In the genomic region with DNA sequence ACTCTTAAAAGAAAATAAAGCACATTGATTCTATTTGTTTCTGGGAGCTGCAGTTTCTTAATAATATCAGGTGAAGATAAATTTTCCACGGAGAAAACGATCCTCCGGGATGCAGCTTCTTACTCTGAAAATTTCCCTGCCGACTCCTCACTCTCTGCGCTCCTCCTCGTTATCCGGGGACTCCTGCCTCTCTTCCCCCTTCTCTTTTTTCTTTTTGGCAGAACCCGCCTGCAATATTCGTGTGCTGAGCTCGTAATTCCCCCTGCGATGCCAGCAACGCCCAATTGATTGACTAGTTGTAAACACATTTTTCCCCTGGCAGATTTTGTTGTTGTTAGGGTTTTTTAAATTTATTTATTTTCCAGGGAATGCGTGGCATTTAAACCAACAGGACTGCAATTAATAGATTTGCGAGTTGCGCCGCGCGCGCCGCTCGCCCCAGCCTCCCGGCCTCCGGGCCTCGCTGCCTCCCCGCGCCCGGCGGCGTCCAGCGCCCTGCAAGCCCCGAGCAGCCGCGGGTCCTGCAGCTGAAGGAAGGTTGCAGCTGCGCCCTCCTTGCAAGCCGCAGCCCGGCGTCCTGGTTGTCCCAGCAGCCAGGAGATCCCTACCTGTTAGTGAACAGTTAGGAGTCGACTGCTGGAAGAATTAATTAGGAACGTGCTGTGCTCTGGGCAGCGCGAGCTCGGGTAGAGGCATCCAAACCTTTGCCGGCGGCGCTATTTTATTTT, we compare ENCODE assay signal across 11 cellular contexts. TPM values are rescaled to one million over a fixed set of nuclear protein-coding genes. Genes with fewer than 3 reads are reported as not detected.
DNase-seq lines count a peak whose midpoint lies in the region; ATAC-seq and TF ChIP-seq lines count a peak whose summit lies in the region.
"Had no signal": no experiment of that assay in that cellular context is flagged by ENCODE, and none has a peak within 500 bp of the region (broad histone marks: within the 10 kb centered on the region; RNA-seq: fewer than 3 reads in every experiment).

No MANE protein-coding gene starts in this region.

- POLR2A ChIA-PET in SK-N-SH (lab: Yijun Ruan, JAX): no interaction called here
- POLR2A ChIA-PET in activated CD4-positive, alpha-beta memory T cell treated with anti-CD3 and anti-CD28 coated beads for 36 hours (lab: Charles Lee): no interaction called here

- H2AFZ ChIP-seq in SK-N-SH (ENCODE audit: low read depth): no peak overlapping the region

- H3K36me3 Mint-ChIP-seq in activated CD4-positive, alpha-beta memory T cell treated with anti-CD3 and anti-CD28 coated beads for 36 hours: no peaks in the 10 kb centered on the region

- H3K4me1 Mint-ChIP-seq in activated CD4-positive, alpha-beta memory T cell treated with anti-CD3 and anti-CD28 coated beads for 36 hours (ENCODE audit: low read depth): peaks cover 8% of the 10 kb centered on the region

- peaks cover 18% of the 10 kb centered on the region; the same call in 1 of the 2 replicates for H4K20me1 ChIP-seq in SK-N-SH (ENCODE audit: insufficient read depth)

- peak overlapping the region; percentile 10 for H3K4me3 Mint-ChIP-seq in activated CD4-positive, alpha-beta memory T cell treated with anti-CD3 and anti-CD28 coated beads for 36 hours

- H3K4me2 ChIP-seq in SK-N-SH: peak overlapping the region; percentile 97

- H3K27me3 Mint-ChIP-seq in activated CD4-positive, alpha-beta memory T cell treated with anti-CD3 and anti-CD28 coated beads for 36 hours: peaks cover 55% of the 10 kb centered on the region

- no peak for TF ChIP-seq RAD21 in SK-N-SH (IDR thresholded peaks at IDR 0.05; ENCODE audit: low read length)

- H3K27me3 ChIP-seq in SK-N-SH (ENCODE audit: insufficient read depth) (no peaks in the 10 kb centered on the region), right cardiac atrium (ENCODE audit: control insufficient read depth, insufficient read depth) (no peaks in the 10 kb centered on the region)

- no peaks in the 10 kb centered on the region for H3K9me2 ChIP-seq in SK-N-SH

- H3F3A ChIP-seq in SK-N-SH (replicated peaks; ENCODE audit: insufficient read depth): no peaks in the 10 kb centered on the region

- H3K9me3 ChIP-seq in SK-N-SH (no peaks in the 10 kb centered on the region), right cardiac atrium (ENCODE audit: control insufficient read depth, low read length) (no peaks in the 10 kb centered on the region)

- H3K9ac ChIP-seq in SK-N-SH: no peak overlapping the region

- no peaks in the 10 kb centered on the region for H3K36me3 ChIP-seq in SK-N-SH (replicated peaks in 1 of 2; ENCODE audit: control insufficient read depth in 1 of 2, insufficient read depth in 2 of 2, low read length in 1 of 2)

- H3K4me1 ChIP-seq in SK-N-SH (ENCODE audit: control insufficient read depth in 1 of 2, insufficient read depth in 2 of 2, low read depth in 1 of 2, low read length in 1 of 2) (peaks cover 0 to 33% of the 10 kb centered on the region in 2 experiments; a peak in 1 of 4 replicates), right cardiac atrium (ENCODE audit: control insufficient read depth, insufficient read depth, low read length) (peaks cover 2% of the 10 kb centered on the region)

- no peak overlapping the region for H3K27ac Mint-ChIP-seq in activated CD4-positive, alpha-beta memory T cell treated with anti-CD3 and anti-CD28 coated beads for 36 hours

- DNase-seq in SK-N-SH: no peak
- no peak for DNase-seq in activated CD4-positive, alpha-beta memory T cell treated with anti-CD3 and anti-CD28 coated beads for 36 hours
- peak in 1 of 3 donors; percentile 54 for DNase-seq in right cardiac atrium
- peak; percentile 72 for DNase-seq in retina
- no peak for DNase-seq in CD1c-positive myeloid dendritic cell (ENCODE audit: extremely low spot score)
- DNase-seq: central memory CD4-positive, alpha-beta T cell; NCI-H2081; stimulated activated CD4-positive, alpha-beta T cell treated with anti-CD3 and anti-CD28 coated beads, Interleukin-4, amount 100 ng/mL, for 4 hours had no signal

- CTCF ChIA-PET in SK-N-SH (lab: Yijun Ruan, JAX): interaction anchor here (1.0 to 12.2 kb wide), 10 partner anchors 18 to 401 kb away, joined by 3 to 218 read pairs (median 6); no protein-coding TSS in a partner anchor
- CTCF ChIA-PET in activated CD4-positive, alpha-beta memory T cell treated with anti-CD3 and anti-CD28 coated beads for 36 hours (lab: Charles Lee): interaction anchor here (0.9 to 3.0 kb wide), 4 partner anchors 69 to 401 kb away, joined by 3 to 7 read pairs (median 5); no protein-coding TSS in a partner anchor

- 75% methylated on average over 45 of the region's 45 CpGs for WGBS in SK-N-SH (ENCODE audit: low lambda C conversion rate)
- 10% methylated on average over 45 of the region's 45 CpGs for WGBS in right cardiac atrium

- H3K4me3 ChIP-seq in SK-N-SH (ENCODE audit: low read depth in 2 of 2, low read length in 1 of 2) (no peak overlapping the region), right cardiac atrium (ENCODE audit: low read length) (peak overlapping the region; percentile 82)

- no peaks in the 10 kb centered on the region; the same call in 1 of the 2 replicates for H3K79me2 ChIP-seq in SK-N-SH (ENCODE audit: insufficient read depth)

- H3K9me3 Mint-ChIP-seq in activated CD4-positive, alpha-beta memory T cell treated with anti-CD3 and anti-CD28 coated beads for 36 hours: no peaks in the 10 kb centered on the region

- ATAC-seq in SK-N-SH treated with all-trans-retinoic acid at 6 μM for 48 hours: no peak
- ATAC-seq in right cardiac atrium: no peak
- ATAC-seq in GM19463 (IDR thresholded peaks at IDR 0.05; ENCODE audit: unreplicated experiment): no peak
- no peak for ATAC-seq in GM21576 (IDR thresholded peaks at IDR 0.05; ENCODE audit: unreplicated experiment)

- TF ChIP-seq EP300 in SK-N-SH (IDR thresholded peaks at IDR 0.05; ENCODE audit: borderline replicate concordance in 1 of 2, low read depth in 1 of 2, low read length in 1 of 2): no peak

- intact Hi-C loops in activated CD4-positive, alpha-beta memory T cell treated with anti-CD3 and anti-CD28 coated beads for 36 hours (cut with micrococcal nuclease): loop anchor here (5.0 kb wide), 1 partner anchor 87 kb away; a partner anchor contains a TSS
- intact Hi-C loops in right cardiac atrium (cut with DNase I): loop anchor here in 1 of 4 donors (2.0 kb wide), 1 partner anchor 77 kb away; no protein-coding TSS in a partner anchor

- H3K27ac ChIP-seq in SK-N-SH (ENCODE audit: low read depth in 2 of 2, low read length in 1 of 2): no peak overlapping the region
- H3K27ac ChIP-seq in right cardiac atrium (ENCODE audit: low read length): no peak overlapping the region

- TF ChIP-seq CTCF in SK-N-SH (IDR thresholded peaks at IDR 0.05): no peak

TF ChIP-seq in SK-N-SH, 30 proteins besides CTCF, POLR2A, EP300 and RAD21:
- TF ChIP-seq EZH2phosphoT487 (IDR thresholded peaks at IDR 0.05; ENCODE audit: borderline replicate concordance, low read depth): no peak
TF ChIP-seq in SK-N-SH: peak in this region for 0.

TF ChIP-seq in SK-N-SH treated with all-trans-retinoic acid at 6 μM for 48 hours, 23 proteins besides CTCF, POLR2A, EP300 and RAD21 (continues in another document):
- TF ChIP-seq ZNF70 (CRISPR knock-in tag; IDR thresholded peaks at IDR 0.05) (no peak), ZFP3 (CRISPR knock-in tag; IDR thresholded peaks at IDR 0.05) (no peak), ZFP30 (CRISPR knock-in tag; IDR thresholded peaks at IDR 0.05) (no peak), ZC3H10 (CRISPR knock-in tag; IDR thresholded peaks at IDR 0.05) (no peak), ZNF565 (CRISPR knock-in tag; conservative IDR thresholded peaks at IDR 0.05; ENCODE audit: low read depth) (no peak), PPARA (CRISPR knock-in tag; IDR thresholded peaks at IDR 0.05; ENCODE audit: borderline replicate concordance) (no peak), RARB (CRISPR knock-in tag; IDR thresholded peaks at IDR 0.05) (no peak), CSDC2 (CRISPR knock-in tag; IDR thresholded peaks at IDR 0.05) (no peak)
- TF ChIP-seq, protein P1, sequence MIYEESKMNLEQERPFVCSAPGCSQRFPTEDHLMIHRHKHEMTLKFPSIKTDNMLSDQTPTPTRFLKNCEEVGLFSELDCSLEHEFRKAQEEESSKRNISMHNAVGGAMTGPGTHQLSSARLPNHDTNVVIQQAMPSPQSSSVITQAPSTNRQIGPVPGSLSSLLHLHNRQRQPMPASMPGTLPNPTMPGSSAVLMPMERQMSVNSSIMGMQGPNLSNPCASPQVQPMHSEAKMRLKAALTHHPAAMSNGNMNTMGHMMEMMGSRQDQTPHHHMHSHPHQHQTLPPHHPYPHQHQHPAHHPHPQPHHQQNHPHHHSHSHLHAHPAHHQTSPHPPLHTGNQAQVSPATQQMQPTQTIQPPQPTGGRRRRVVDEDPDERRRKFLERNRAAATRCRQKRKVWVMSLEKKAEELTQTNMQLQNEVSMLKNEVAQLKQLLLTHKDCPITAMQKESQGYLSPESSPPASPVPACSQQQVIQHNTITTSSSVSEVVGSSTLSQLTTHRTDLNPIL (CRISPR knock-in tag; IDR thresholded peaks at IDR 0.05; ENCODE audit: low read depth): no peak
- TF ChIP-seq, protein P2, sequence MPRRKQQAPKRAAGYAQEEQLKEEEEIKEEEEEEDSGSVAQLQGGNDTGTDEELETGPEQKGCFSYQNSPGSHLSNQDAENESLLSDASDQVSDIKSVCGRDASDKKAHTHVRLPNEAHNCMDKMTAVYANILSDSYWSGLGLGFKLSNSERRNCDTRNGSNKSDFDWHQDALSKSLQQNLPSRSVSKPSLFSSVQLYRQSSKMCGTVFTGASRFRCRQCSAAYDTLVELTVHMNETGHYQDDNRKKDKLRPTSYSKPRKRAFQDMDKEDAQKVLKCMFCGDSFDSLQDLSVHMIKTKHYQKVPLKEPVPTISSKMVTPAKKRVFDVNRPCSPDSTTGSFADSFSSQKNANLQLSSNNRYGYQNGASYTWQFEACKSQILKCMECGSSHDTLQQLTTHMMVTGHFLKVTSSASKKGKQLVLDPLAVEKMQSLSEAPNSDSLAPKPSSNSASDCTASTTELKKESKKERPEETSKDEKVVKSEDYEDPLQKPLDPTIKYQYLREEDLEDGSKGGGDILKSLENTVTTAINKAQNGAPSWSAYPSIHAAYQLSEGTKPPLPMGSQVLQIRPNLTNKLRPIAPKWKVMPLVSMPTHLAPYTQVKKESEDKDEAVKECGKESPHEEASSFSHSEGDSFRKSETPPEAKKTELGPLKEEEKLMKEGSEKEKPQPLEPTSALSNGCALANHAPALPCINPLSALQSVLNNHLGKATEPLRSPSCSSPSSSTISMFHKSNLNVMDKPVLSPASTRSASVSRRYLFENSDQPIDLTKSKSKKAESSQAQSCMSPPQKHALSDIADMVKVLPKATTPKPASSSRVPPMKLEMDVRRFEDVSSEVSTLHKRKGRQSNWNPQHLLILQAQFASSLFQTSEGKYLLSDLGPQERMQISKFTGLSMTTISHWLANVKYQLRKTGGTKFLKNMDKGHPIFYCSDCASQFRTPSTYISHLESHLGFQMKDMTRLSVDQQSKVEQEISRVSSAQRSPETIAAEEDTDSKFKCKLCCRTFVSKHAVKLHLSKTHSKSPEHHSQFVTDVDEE (CRISPR knock-in tag; IDR thresholded peaks at IDR 0.05): no peak

RNA-seq across cellular contexts. Expression of a gene that starts 2.2 kb away (rescaled TPM):
- polyA plus RNA-seq in SK-N-SH (2012; rRNA removed): 5.1 and 6.1 TPM in 2 replicates
- 1.8 and 3.6 TPM in 2 replicates for polyA plus RNA-seq in SK-N-SH (2012; cell fraction: cytosol; rRNA removed)
- polyA plus RNA-seq in SK-N-SH (2012; cell fraction: nucleus; rRNA removed): 11.3 and 17.2 TPM in 2 replicates
- 1 to 10 TPM in 1 of 2 experiments, under 1 TPM in 1; 0.77 to 1.4 TPM for total RNA-seq in activated CD4-positive, alpha-beta memory T cell treated with anti-CD3 and anti-CD28 coated beads for 36 hours
- 10 to 100 TPM; 14.4 to 27.4 (median 15.2) TPM for total RNA-seq in right cardiac atrium
- 8.6 TPM for polyA plus RNA-seq in right cardiac atrium

Comparison
In these comparisons a context has a peak if more than half of its experiments do, and no peak if none do; other contexts are left out.
1. RNA of a gene that starts 2.2 kb away (total RNA-seq): 14.4 to 27.4 TPM in right cardiac atrium; 0.77 to 1.4 TPM in activated CD4-positive, alpha-beta memory T cell treated with anti-CD3 and anti-CD28 coated beads for 36 hours; every median in the first group is over 4 times any median in the second.